14 cellular contexts compared by ENCODE assay signal in the genomic region with DNA sequence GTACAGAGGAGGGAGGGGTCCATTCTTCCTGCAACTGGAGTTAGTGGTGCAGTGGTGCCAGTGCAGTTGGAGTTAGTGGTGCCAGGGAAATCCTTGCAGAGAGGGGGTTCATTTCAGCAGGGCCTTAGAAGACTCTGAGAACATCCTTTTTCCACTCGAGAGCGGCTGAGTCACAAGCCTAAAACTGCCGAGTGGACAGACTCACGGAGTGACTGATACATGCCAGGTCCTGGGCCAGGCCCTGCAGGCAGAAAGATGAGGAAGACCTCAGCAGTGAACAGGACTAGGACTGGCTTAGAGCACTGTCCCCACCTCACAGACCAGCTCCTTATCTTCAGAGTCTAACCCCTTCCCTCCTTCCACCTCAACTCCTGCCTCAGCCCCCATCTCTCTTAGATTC. TPM values are rescaled to one million over a fixed set of nuclear protein-coding genes. Genes with fewer than 3 reads are reported as not detected.
DNase-seq lines count a peak whose midpoint lies in the region; FAIRE-seq and TF ChIP-seq lines count a peak whose summit lies in the region.
"Had no signal": no experiment of that assay in that cellular context is flagged by ENCODE, and none has a peak within 500 bp of the region (broad histone marks: within the 10 kb centered on the region; RNA-seq: fewer than 3 reads in every experiment).

No MANE protein-coding gene starts in this region.

- TF ChIP-seq CTCF in endothelial cell of umbilical vein (IDR thresholded peaks at IDR 0.05; ENCODE audit: extremely low read depth in 1 of 2, insufficient read depth in 1 of 2, low read depth in 1 of 2, low read length in 2 of 2) = no peak

- no peaks in the 10 kb centered on the region for H3K9me1 ChIP-seq in endothelial cell of umbilical vein (replicated peaks; ENCODE audit: control insufficient read depth, extremely low read depth, insufficient read depth, low read length)

- no peak overlapping the region for H2AFZ ChIP-seq in endothelial cell of umbilical vein (ENCODE audit: low read depth, low read length)

- no peaks in the 10 kb centered on the region for H3K9me3 ChIP-seq in endothelial cell of umbilical vein (replicated peaks; ENCODE audit: control insufficient read depth, insufficient read depth, low read length)
- H3K9me3 ChIP-seq: body of pancreas, heart right ventricle had no signal

- dilution Hi-C loops in endothelial cell of umbilical vein (cut with MboI; ENCODE audit: extremely low pct_ligation_motif_present, low sequenced_read_pairs) = no loop called here

- no peaks in the 10 kb centered on the region for H3K79me2 ChIP-seq in endothelial cell of umbilical vein (ENCODE audit: control insufficient read depth, insufficient read depth, low read length)

- H3K4me3 ChIP-seq in endothelial cell of umbilical vein (replicated peaks in 1 of 3; ENCODE audit: insufficient read depth in 1 of 3, low read depth in 1 of 3, low read length in 3 of 3) = no peak overlapping the region
- H3K4me3 ChIP-seq: body of pancreas, heart right ventricle had no signal

- peak; percentile 66 for DNase-seq in EH (ENCODE audit: low read depth)
- peak; percentile 52 for DNase-seq in M059J (ENCODE audit: low read depth)
- peak; percentile 15 for DNase-seq in endothelial cell of umbilical vein (ENCODE audit: low read depth, low spot score)
- DNase-seq in mesenteric fat pad (ENCODE audit: low spot score) = peak; percentile 89
- DNase-seq in HTR-8/SVneo (ENCODE audit: insufficient read length, low spot score) = no peak
- DNase-seq in OCI-M2 (lab: John Stamatoyannopoulos, UW; ENCODE audit: unreplicated experiment) = no peak
- no peak for DNase-seq in Kasumi-1 (lab: John Stamatoyannopoulos, UW)
- DNase-seq in GM19239 (ENCODE audit: insufficient read length, low spot score) = no peak
- DNase-seq: activated CD4-positive, CD25-positive, alpha-beta regulatory T cell treated with anti-CD3 and anti-CD28 coated beads, Interleukin-2, amount 50 U/mL, for 72 hours; CD4-positive, alpha-beta memory T cell; effector CD8-positive, alpha-beta T cell; heart right ventricle had no signal

- peaks cover 0 to 17% of the 10 kb centered on the region in 2 experiments for H3K36me3 ChIP-seq in endothelial cell of umbilical vein (ENCODE audit: control insufficient read depth in 2 of 2, extremely low read depth in 1 of 2, insufficient read depth in 2 of 2, low read length in 2 of 2)

- no peaks in the 10 kb centered on the region for H3K27me3 ChIP-seq in endothelial cell of umbilical vein (ENCODE audit: control insufficient read depth in 2 of 2, insufficient read depth in 2 of 2, low read length in 2 of 2)
- H3K27me3 ChIP-seq: body of pancreas, heart right ventricle had no signal

- CTCF ChIA-PET in endothelial cell of umbilical vein (lab: Charles Lee) = interaction anchor here (1.0 to 1.9 kb wide), 2 partner anchors 12 to 22 kb away, joined by 4 to 9 read pairs; no protein-coding TSS in a partner anchor

- no peak overlapping the region for H3K4me2 ChIP-seq in endothelial cell of umbilical vein (ENCODE audit: insufficient read depth, low read length)

- FAIRE-seq in endothelial cell of umbilical vein (lab: Jason Lieb, UNC) (peak; percentile 18), HTR-8/SVneo (lab: Jason Lieb, UNC) (no peak), GM19239 (lab: Jason Lieb, UNC) (no peak)
- FAIRE-seq: H1 had no signal

- TF ChIP-seq POLR2A in endothelial cell of umbilical vein (IDR thresholded peaks at IDR 0.05; ENCODE audit: low read depth, low read length) = no peak

- H3K9ac ChIP-seq in endothelial cell of umbilical vein (replicated peaks; ENCODE audit: extremely low read depth, insufficient read depth, low read length) = no peak overlapping the region

- intact Hi-C loops in endothelial cell of umbilical vein (cut with micrococcal nuclease) = no loop called here

- H3K4me1 ChIP-seq in endothelial cell of umbilical vein (ENCODE audit: control insufficient read depth, extremely low read depth, insufficient read depth, low read length) = peaks cover 35% of the 10 kb centered on the region

- POLR2A ChIA-PET in endothelial cell of umbilical vein (lab: Charles Lee) = no interaction called here

- H3K27ac ChIP-seq in endothelial cell of umbilical vein (ENCODE audit: insufficient read depth, low read depth, low read length) = no peak overlapping the region
- H3K27ac ChIP-seq: body of pancreas had no signal

- no peaks in the 10 kb centered on the region for H4K20me1 ChIP-seq in endothelial cell of umbilical vein (replicated peaks; ENCODE audit: control insufficient read depth, extremely low read depth, insufficient read depth, low read length)

- BruUV-seq in endothelial cell of umbilical vein (replicated peaks; lab: Mats Ljungman, UMichigan) = no TSS peak

TF ChIP-seq in endothelial cell of umbilical vein, 7 proteins besides CTCF, POLR2A, EP300 and RAD21:
- no peak for TF ChIP-seq POLR2AphosphoS5 (IDR thresholded peaks at IDR 0.05; ENCODE audit: insufficient read depth, low read depth, low read length)
- no peak for TF ChIP-seq MYC (IDR thresholded peaks at IDR 0.05; ENCODE audit: low read depth, low read length)
- no peak for TF ChIP-seq JUN (IDR thresholded peaks at IDR 0.05; ENCODE audit: borderline replicate concordance, insufficient read depth, insufficient read length, low read depth)
- TF ChIP-seq FOS (IDR thresholded peaks at IDR 0.05; ENCODE audit: borderline replicate concordance, insufficient read depth, low read length) = no peak
- TF ChIP-seq, protein P1, sequence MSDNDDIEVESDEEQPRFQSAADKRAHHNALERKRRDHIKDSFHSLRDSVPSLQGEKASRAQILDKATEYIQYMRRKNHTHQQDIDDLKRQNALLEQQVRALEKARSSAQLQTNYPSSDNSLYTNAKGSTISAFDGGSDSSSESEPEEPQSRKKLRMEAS (IDR thresholded peaks at IDR 0.05; ENCODE audit: insufficient read depth, insufficient read length) = no peak
- TF ChIP-seq GATA2 (IDR thresholded peaks at IDR 0.05; ENCODE audit: insufficient read depth, insufficient read length, low read depth, low read length) = no peak
- TF ChIP-seq EZH2 (IDR thresholded peaks at IDR 0.05; ENCODE audit: borderline replicate concordance, low read depth, low read length, severe bottlenecking) = no peak

RNA-seq across cellular contexts. Expression of a gene that starts 12.9 kb away (rescaled TPM):
- total RNA-seq in M059J (2014; rRNA removed; shearing (Covaris generic)) = 7.6 and 12.2 TPM in 2 replicates
- total RNA-seq in endothelial cell of umbilical vein (16.2 and 20.7 TPM in 2 replicates), mesenteric fat pad (9.9 TPM)
- 17.8 and 17.9 TPM in 2 replicates for polyA plus RNA-seq in endothelial cell of umbilical vein
- polyA plus RNA-seq in endothelial cell of umbilical vein (2011; cell fraction: cytosol; rRNA removed) = 16.1 and 18.1 TPM in 2 replicates
- polyA plus RNA-seq in endothelial cell of umbilical vein (2011; cell fraction: nucleus; rRNA removed) = 45.7 and 46.0 TPM in 2 replicates
- 18.6 and 18.9 TPM in 2 replicates for polyA plus RNA-seq in endothelial cell of umbilical vein (2012)
- 26.2 and 29.4 TPM in 2 replicates for polyA minus RNA-seq in endothelial cell of umbilical vein
- polyA minus RNA-seq in endothelial cell of umbilical vein (2011; cell fraction: cytosol; rRNA and poly(A)+ RNA removed) = 6.2 TPM
- 25.1 and 26.3 TPM in 2 replicates for polyA minus RNA-seq in endothelial cell of umbilical vein (2011; cell fraction: nucleus; rRNA and poly(A)+ RNA removed)

RNA-seq across cellular contexts. Expression of a gene that starts 49.9 kb away (rescaled TPM):
- total RNA-seq in M059J (2014; rRNA removed; shearing (Covaris generic)) = 1.6 and 4.1 TPM in 2 replicates
- total RNA-seq in endothelial cell of umbilical vein = 0.44 and 0.60 TPM in 2 replicates
- polyA plus RNA-seq in endothelial cell of umbilical vein = 0.19 and 0.23 TPM in 2 replicates
- 0.30 and 0.36 TPM in 2 replicates for polyA plus RNA-seq in endothelial cell of umbilical vein (2011; cell fraction: cytosol; rRNA removed)
- 0.59 and 0.88 TPM in 2 replicates for polyA plus RNA-seq in endothelial cell of umbilical vein (2011; cell fraction: nucleus; rRNA removed)
- polyA plus RNA-seq in endothelial cell of umbilical vein (2012) = 0.29 and 0.44 TPM in 2 replicates
- polyA minus RNA-seq in endothelial cell of umbilical vein = 1.3 and 3.1 TPM in 2 replicates
- 8.6 TPM for polyA minus RNA-seq in endothelial cell of umbilical vein (2011; cell fraction: cytosol; rRNA and poly(A)+ RNA removed)
- 0.29 and 0.53 TPM in 2 replicates for polyA minus RNA-seq in endothelial cell of umbilical vein (2011; cell fraction: nucleus; rRNA and poly(A)+ RNA removed)
- total RNA-seq in mesenteric fat pad = 11.4 TPM

Comparison
In these comparisons a context has a peak if more than half of its experiments do, and no peak if none do; other contexts are left out.
1. DNase-seq: peak in EH (single experiment), M059J (single experiment), endothelial cell of umbilical vein (single experiment) and mesenteric fat pad (single experiment); none in HTR-8/SVneo (single experiment), OCI-M2 (single experiment), Kasumi-1 (0 of 2) and GM19239 (single experiment).